In genomic region chr11:96014234-96014633, GRCh38 we compare ENCODE assay signal across 9 cellular contexts.
A peak's percentile ranks its signal among the peaks of the same experiment; 100 is the strongest.
DNase-seq lines count a peak whose midpoint lies in the region; ATAC-seq and TF ChIP-seq lines count a peak whose summit lies in the region.
"Had no signal": no experiment of that assay in that cellular context is flagged by ENCODE, and none has a peak within 500 bp of the region (broad histone marks: within the 10 kb centered on the region; RNA-seq: fewer than 3 reads in every experiment).

No MANE protein-coding gene starts in this region.

- H3K9me3 ChIP-seq in mucosa of descending colon: no peaks in the 10 kb centered on the region
- H3K9me3 ChIP-seq: Peyer's patch had no signal

- H3K36me3 ChIP-seq in mucosa of descending colon (ENCODE audit: low read depth): no peaks in the 10 kb centered on the region
- H3K36me3 ChIP-seq: Peyer's patch had no signal

- ATAC-seq in HG03342 (IDR thresholded peaks at IDR 0.05; ENCODE audit: unreplicated experiment) (peak; percentile 31), mucosa of descending colon (no peak)

- in situ Hi-C loops in GM13977 (cut with MboI; ENCODE audit: low pct_unique_long_range_greater_than_20kb, low sequenced_read_pairs, unreplicated experiment): no loop called here

- intact Hi-C loops in mucosa of descending colon (cut with DNase I, micrococcal nuclease): no loop called here

- H3K4me3 ChIP-seq in mucosa of descending colon: no peak overlapping the region
- H3K4me3 ChIP-seq: Peyer's patch had no signal

- no peak for TF ChIP-seq CTCF in GM13977 (IDR thresholded peaks at IDR 0.05; ENCODE audit: extremely low read depth, insufficient read depth, missing control alignments)
- TF ChIP-seq CTCF in mucosa of descending colon (IDR thresholded peaks at IDR 0.05): no peak

- peak; percentile 18 for DNase-seq in GM13977 (ENCODE audit: low spot score)
- peak; percentile 33 for DNase-seq in activated CD4-positive, alpha-beta T cell treated with anti-CD3 and anti-CD28 coated beads, Interleukin-2, amount 50 U/mL, for 1 hour
- DNase-seq in hepatic stellate cell (ENCODE audit: low spot score): peak; percentile 34
- no peak for DNase-seq in SW 1271 (lab: John Stamatoyannopoulos, UW)
- DNase-seq in hypothalamus (lab: John Stamatoyannopoulos, UW): no peak
- DNase-seq in ecto neural progenitor cell (ENCODE audit: low spot score): no peak
- DNase-seq in mucosa of descending colon: no peak

- peaks cover 15% of the 10 kb centered on the region for H3K4me1 ChIP-seq in mucosa of descending colon (ENCODE audit: low read depth)

Comparison
In these comparisons a context has a peak if more than half of its experiments do, and no peak if none do; other contexts are left out.
1. DNase-seq: peak in GM13977 (single experiment), activated CD4-positive, alpha-beta T cell treated with anti-CD3 and anti-CD28 coated beads, Interleukin-2, amount 50 U/mL, for 1 hour (single experiment) and hepatic stellate cell (single experiment); none in SW 1271 (0 of 2), hypothalamus (0 of 51), ecto neural progenitor cell (single experiment) and mucosa of descending colon (0 of 3).